ENCODE assay signal across 8 cellular contexts in the genomic region with DNA sequence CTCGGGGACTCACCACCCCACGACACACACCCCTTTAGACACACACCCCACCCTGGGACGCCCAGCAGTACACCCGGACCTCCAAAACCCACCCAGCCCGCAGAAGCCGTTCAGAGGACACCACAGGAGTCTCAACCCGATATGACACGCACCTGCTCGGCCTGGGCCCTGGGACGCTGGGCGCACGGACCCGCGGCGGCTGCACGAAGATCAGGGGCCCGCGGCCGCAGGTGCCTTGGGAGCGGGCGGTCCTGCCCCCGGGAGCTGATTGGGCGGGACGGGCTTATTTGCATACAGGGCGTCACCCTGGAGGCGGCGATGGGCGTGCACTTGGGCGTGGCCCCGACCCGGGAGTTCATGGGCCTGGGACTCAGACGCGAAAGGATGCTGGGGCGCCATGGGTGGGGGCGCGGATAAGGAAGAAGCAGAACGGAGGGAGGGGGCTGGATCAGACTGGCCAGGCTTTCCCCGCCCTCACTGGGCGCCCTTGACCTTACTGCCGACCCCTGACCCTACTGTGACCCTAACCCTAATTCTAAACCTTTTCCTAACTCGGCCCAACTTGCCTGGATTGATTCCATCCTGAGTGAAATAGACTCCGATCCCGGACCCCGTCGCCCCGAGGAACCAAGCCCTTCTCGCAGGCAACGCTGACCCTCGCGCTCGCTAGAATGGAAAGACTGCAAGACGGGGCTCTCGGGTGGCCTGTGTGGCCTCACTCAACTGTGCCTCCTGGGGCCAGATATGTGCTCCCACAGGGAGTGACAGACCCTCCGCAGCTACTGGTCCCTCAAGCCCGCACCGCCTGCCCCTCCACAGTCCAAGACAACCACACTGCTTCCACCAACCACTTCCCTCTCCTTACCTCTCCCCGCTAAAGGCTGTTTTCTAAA.
DNase-seq lines count a peak whose midpoint lies in the region; ATAC-seq and TF ChIP-seq lines count a peak whose summit lies in the region.

A gene (minus strand): TSS at position 211 of the 893 bp plus-strand sequence. CDS start 19,528 bp downstream, outside the sequence.

- ATAC-seq in GM19025 (IDR thresholded peaks at IDR 0.05; ENCODE audit: low read depth, unreplicated experiment) (peak; percentile 84), HG03354 (IDR thresholded peaks at IDR 0.05; ENCODE audit: poor library complexity, severe bottlenecking, unreplicated experiment) (peak; percentile 87)

- peak within 1 kb of the TSS; percentile 75 for H3K4me3 Mint-ChIP-seq in nephron progenitor cell
- peak within 1 kb of the TSS; percentile 13 for H3K4me3 Mint-ChIP-seq in stimulated activated naive CD8-positive, alpha-beta T cell treated with anti-CD3 and anti-CD28 coated beads, Interleukin-15, Interleukin-2, amounts not matched to agents 100 ng/mL and 50 ng/mL, for 24 hours

- DNase-seq in AG20443 (ENCODE audit: low spot score) (peak; percentile 95), NOMO-1 treated with DMSO at 0.1 percent for 48 hours (lab: John Stamatoyannopoulos, UW; ENCODE audit: unreplicated experiment) (peak; percentile 19), fibroblast of peridontal ligament (ENCODE audit: extremely low read depth) (peak; percentile 9), nephron progenitor cell (peak; percentile 92)
- peak; percentile 89 to 91 for DNase-seq in activated T-cell treated with anti-CD3 and anti-CD28 coated beads, Interleukin-2, amount 50 U/mL, for 48 hours

- peaks cover 30% of the 10 kb centered on the region for H3K4me1 Mint-ChIP-seq in nephron progenitor cell
- H3K4me1 Mint-ChIP-seq in stimulated activated naive CD8-positive, alpha-beta T cell treated with anti-CD3 and anti-CD28 coated beads, Interleukin-15, Interleukin-2, amounts not matched to agents 100 ng/mL and 50 ng/mL, for 24 hours (ENCODE audit: low read depth) = peaks cover 14% of the 10 kb centered on the region

- peaks cover 42% of the 10 kb centered on the region for H3K27me3 Mint-ChIP-seq in nephron progenitor cell (ENCODE audit: low read depth, poor library complexity)
- peaks cover 3% of the 10 kb centered on the region for H3K27me3 Mint-ChIP-seq in stimulated activated naive CD8-positive, alpha-beta T cell treated with anti-CD3 and anti-CD28 coated beads, Interleukin-15, Interleukin-2, amounts not matched to agents 100 ng/mL and 50 ng/mL, for 24 hours

- H3K36me3 Mint-ChIP-seq in nephron progenitor cell (ENCODE audit: low read depth) = no peaks in the 10 kb centered on the region
- no peaks in the 10 kb centered on the region for H3K36me3 Mint-ChIP-seq in stimulated activated naive CD8-positive, alpha-beta T cell treated with anti-CD3 and anti-CD28 coated beads, Interleukin-15, Interleukin-2, amounts not matched to agents 100 ng/mL and 50 ng/mL, for 24 hours (ENCODE audit: low read depth)

- H3K9me3 Mint-ChIP-seq in nephron progenitor cell = no peaks in the 10 kb centered on the region
- H3K9me3 Mint-ChIP-seq in stimulated activated naive CD8-positive, alpha-beta T cell treated with anti-CD3 and anti-CD28 coated beads, Interleukin-15, Interleukin-2, amounts not matched to agents 100 ng/mL and 50 ng/mL, for 24 hours = no peaks in the 10 kb centered on the region

- no peak within 1 kb of the TSS for H3K27ac Mint-ChIP-seq in nephron progenitor cell
- no peak within 1 kb of the TSS for H3K27ac Mint-ChIP-seq in stimulated activated naive CD8-positive, alpha-beta T cell treated with anti-CD3 and anti-CD28 coated beads, Interleukin-15, Interleukin-2, amounts not matched to agents 100 ng/mL and 50 ng/mL, for 24 hours

- TF ChIP-seq CTCF in nephron progenitor cell (IDR thresholded peaks at IDR 0.05) = no peak

Comparison
In these comparisons a context has a peak if more than half of its experiments do, and no peak if none do; other contexts are left out.
1. Peak in every context shown above with its lines: DNase-seq and ATAC-seq.
2. DNase-seq: peak in every context shown above with its lines; median percentile 95 in AG20443; 92 in nephron progenitor cell; 90 in activated T-cell treated with anti-CD3 and anti-CD28 coated beads, Interleukin-2, amount 50 U/mL, for 48 hours; 19 in NOMO-1 treated with DMSO at 0.1 percent for 48 hours; 9 in fibroblast of peridontal ligament.